ENCODE assay signal across 9 cellular contexts in genomic region chr5:40385544-40385943, GRCh38.
A peak's percentile ranks its signal among the peaks of the same experiment; 100 is the strongest.
DNase-seq lines count a peak whose midpoint lies in the region; ATAC-seq and TF ChIP-seq lines count a peak whose summit lies in the region.
"Had no signal": no experiment of that assay in that cellular context is flagged by ENCODE, and none has a peak within 500 bp of the region (broad histone marks: within the 10 kb centered on the region; RNA-seq: fewer than 3 reads in every experiment).

No MANE protein-coding gene starts in this region.

- peaks cover 49% of the 10 kb centered on the region for H3F3A ChIP-seq in PC-9 (ENCODE audit: insufficient read depth, low read depth)

- H3K9me3 ChIP-seq in PC-9 (ENCODE audit: insufficient read depth, low read depth): peaks cover 6% of the 10 kb centered on the region; the same call in 1 of the 2 replicates
- no peaks in the 10 kb centered on the region for H3K9me3 ChIP-seq in right lobe of liver

- TF ChIP-seq CTCF in PC-9 (conservative IDR thresholded peaks at IDR 0.05): no peak
- no peak for TF ChIP-seq CTCF in right lobe of liver (IDR thresholded peaks at IDR 0.05)
- TF ChIP-seq CTCF in GM10248 (IDR thresholded peaks at IDR 0.05; ENCODE audit: control extremely low read depth, extremely low read depth, low read depth, missing control alignments): no peak

- no peaks in the 10 kb centered on the region for H4K20me1 ChIP-seq in PC-9 (ENCODE audit: insufficient read depth)

- intact Hi-C loops in PC-9 (cut with micrococcal nuclease; ENCODE audit: unreplicated experiment): loop anchor here (1.0 to 10.0 kb wide), 16 partner anchors 17 to 1541 kb away; partner anchors contain the start of genes OSMR and PTGER4
- intact Hi-C loops in right lobe of liver (cut with DNase I): no loop called here

- TF ChIP-seq POLR2A in right lobe of liver (IDR thresholded peaks at IDR 0.05): no peak

- DNase-seq in stimulated activated CD4-positive, alpha-beta T cell treated with anti-CD3 and anti-CD28 coated beads, Interleukin-4, amount 100 ng/mL, for 24 hours: peak; percentile 14
- DNase-seq in stimulated activated CD4-positive, alpha-beta T cell treated with anti-CD3 and anti-CD28 coated beads, Interleukin-12 subunit alpha, Interleukin-12 subunit beta, amount 100 ng/mL, for 4 hours: no peak
- peak; percentile 94 to 100 for DNase-seq in PC-9
- peak; percentile 53 for DNase-seq in epithelial cell of prostate (ENCODE audit: low read depth, low spot score)
- no peak for DNase-seq in right lobe of liver
- DNase-seq in GM10248 (ENCODE audit: extremely low spot score): no peak
- DNase-seq: NCI-H774 had no signal

- no peak for ATAC-seq in GM21447 (IDR thresholded peaks at IDR 0.05; ENCODE audit: unreplicated experiment)
- ATAC-seq in HG03280 (IDR thresholded peaks at IDR 0.05; ENCODE audit: unreplicated experiment): no peak
- no peak for ATAC-seq in right lobe of liver

- no peak overlapping the region for H2AFZ ChIP-seq in PC-9

- POLR2A ChIA-PET in PC-9 (lab: Charles Lee; ENCODE audit: unreplicated experiment) (interaction anchor here (0.6 to 1.3 kb wide), 6 partner anchors 9 to 879 kb away, joined by 3 to 13 read pairs (median 5); partner anchors contain the start of gene PTGER4), GM10248 (lab: Yijun Ruan, JAX) (no interaction called here)

- H3K27ac ChIP-seq in PC-9 (peak overlapping the region; percentile 91), epithelial cell of prostate (peak overlapping the region; percentile 56), right lobe of liver (no peak overlapping the region)

- peaks cover 62% of the 10 kb centered on the region for H3K4me1 ChIP-seq in PC-9 (replicated peaks; ENCODE audit: insufficient read depth)
- no peaks in the 10 kb centered on the region for H3K4me1 ChIP-seq in right lobe of liver

- no peaks in the 10 kb centered on the region for H3K79me2 ChIP-seq in PC-9 (ENCODE audit: low read depth)

- no peaks in the 10 kb centered on the region for H3K36me3 ChIP-seq in PC-9 (ENCODE audit: low read depth)
- no peaks in the 10 kb centered on the region for H3K36me3 ChIP-seq in right lobe of liver

- H3K27me3 ChIP-seq in PC-9 (ENCODE audit: insufficient read depth, low read depth) (no peaks in the 10 kb centered on the region), right lobe of liver (no peaks in the 10 kb centered on the region)

- no peaks in the 10 kb centered on the region for H3K9me2 ChIP-seq in PC-9 (ENCODE audit: insufficient read depth)

- H3K4me2 ChIP-seq in PC-9: peak overlapping the region; percentile 66

- BruUV-seq in PC-9 (replicated peaks; lab: Mats Ljungman, UMichigan): no TSS peak

- CTCF ChIA-PET in PC-9 (lab: Charles Lee) (interaction anchor here (1.0 kb wide), 1 partner anchor 294 kb away, joined by 3 read pairs; the partner anchor contains the start of gene PTGER4), GM10248 (lab: Yijun Ruan, JAX) (no interaction called here)

- H3K4me3 ChIP-seq in PC-9: no peak overlapping the region
- no peak overlapping the region for H3K4me3 ChIP-seq in right lobe of liver

Comparison
In these comparisons a context has a peak if more than half of its experiments do, and no peak if none do; other contexts are left out.
1. DNase-seq: peak in stimulated activated CD4-positive, alpha-beta T cell treated with anti-CD3 and anti-CD28 coated beads, Interleukin-4, amount 100 ng/mL, for 24 hours (single experiment), PC-9 (2 of 2) and epithelial cell of prostate (single experiment); none in stimulated activated CD4-positive, alpha-beta T cell treated with anti-CD3 and anti-CD28 coated beads, Interleukin-12 subunit alpha, Interleukin-12 subunit beta, amount 100 ng/mL, for 4 hours (single experiment), right lobe of liver (0 of 3) and GM10248 (single experiment).
2. H3K27ac ChIP-seq: peak in PC-9 (single experiment) and epithelial cell of prostate (single experiment); none in right lobe of liver (0 of 3).